Comparison of ENCODE assay signal across 15 cellular contexts in genomic region chr10:102375250-102375649, GRCh38. TPM values are rescaled to one million over a fixed set of nuclear protein-coding genes. Genes with fewer than 3 reads are reported as not detected.
DNase-seq lines count a peak whose midpoint lies in the region; TF ChIP-seq lines count a peak whose summit lies in the region.
"Had no signal": no experiment of that assay in that cellular context is flagged by ENCODE, and none has a peak within 500 bp of the region (broad histone marks: within the 10 kb centered on the region; RNA-seq: fewer than 3 reads in every experiment).

No MANE protein-coding gene starts in this region.

- peaks cover 13% of the 10 kb centered on the region for H3K36me3 ChIP-seq in Caco-2 (ENCODE audit: control insufficient read depth, insufficient read depth, low read length)

- H3K4me1 ChIP-seq in Caco-2: no peaks in the 10 kb centered on the region
- H3K4me1 ChIP-seq: adrenal gland, colonic mucosa had no signal

- H3K36me3 Mint-ChIP-seq in Caco-2 (ENCODE audit: insufficient read depth, unreplicated experiment) (peaks cover 80% of the 10 kb centered on the region), nephron progenitor cell (ENCODE audit: low read depth) (peaks cover 52% of the 10 kb centered on the region)

- H3K27me3 Mint-ChIP-seq in Caco-2 (ENCODE audit: insufficient read depth, unreplicated experiment) (no peaks in the 10 kb centered on the region), nephron progenitor cell (ENCODE audit: low read depth, poor library complexity) (no peaks in the 10 kb centered on the region)
- H3K27me3 Mint-ChIP-seq: activated CD4-positive, alpha-beta T cell treated with anti-CD3 and anti-CD28 coated beads, Interleukin-2, amount 10 ng/mL, durations not matched to agents 7 days and 5 days had no signal

- H3K4me3 ChIP-seq in Caco-2 (ENCODE audit: low read depth, low read length) (no peak overlapping the region), astrocyte of the cerebellum (ENCODE audit: low read depth, low read length) (no peak overlapping the region)
- H3K4me3 ChIP-seq: adrenal gland, colonic mucosa had no signal

- H3K9me3 Mint-ChIP-seq in Caco-2 (ENCODE audit: unreplicated experiment) (peaks cover 3% of the 10 kb centered on the region), nephron progenitor cell (no peaks in the 10 kb centered on the region)
- H3K9me3 Mint-ChIP-seq: activated CD4-positive, alpha-beta T cell treated with anti-CD3 and anti-CD28 coated beads, Interleukin-2, amount 10 ng/mL, durations not matched to agents 7 days and 5 days; activated T-cell treated with anti-CD3 and anti-CD28 coated beads, Interleukin-2, amount 50 U/mL, for 72 hours had no signal

- H3K27ac Mint-ChIP-seq in Caco-2 (ENCODE audit: unreplicated experiment): no peak overlapping the region
- no peak overlapping the region for H3K27ac Mint-ChIP-seq in nephron progenitor cell
- H3K27ac Mint-ChIP-seq: activated CD4-positive, alpha-beta T cell treated with anti-CD3 and anti-CD28 coated beads, Interleukin-2, amount 10 ng/mL, durations not matched to agents 7 days and 5 days; activated T-cell treated with anti-CD3 and anti-CD28 coated beads, Interleukin-2, amount 50 U/mL, for 72 hours had no signal

- H3K4me1 Mint-ChIP-seq in Caco-2 (ENCODE audit: low read depth, unreplicated experiment) (no peaks in the 10 kb centered on the region), nephron progenitor cell (no peaks in the 10 kb centered on the region)
- H3K4me1 Mint-ChIP-seq: activated CD4-positive, alpha-beta T cell treated with anti-CD3 and anti-CD28 coated beads, Interleukin-2, amount 10 ng/mL, durations not matched to agents 7 days and 5 days had no signal

- H3K4me3 Mint-ChIP-seq in Caco-2 (ENCODE audit: unreplicated experiment) (no peak overlapping the region), nephron progenitor cell (no peak overlapping the region)
- H3K4me3 Mint-ChIP-seq: activated CD4-positive, alpha-beta T cell treated with anti-CD3 and anti-CD28 coated beads, Interleukin-2, amount 10 ng/mL, durations not matched to agents 7 days and 5 days; activated T-cell treated with anti-CD3 and anti-CD28 coated beads, Interleukin-2, amount 50 U/mL, for 72 hours had no signal

- peaks cover under 1% of the 10 kb centered on the region; the same call in 1 of the 2 replicates for H3K9me3 ChIP-seq in Caco-2
- H3K9me3 ChIP-seq: adrenal gland, colonic mucosa had no signal

- in situ Hi-C loops in GM13977 (cut with MboI; ENCODE audit: low pct_unique_long_range_greater_than_20kb, low sequenced_read_pairs, unreplicated experiment): no loop called here
- in situ Hi-C loops in astrocyte of the cerebellum (cut with HindIII; ENCODE audit: low sequenced_read_pairs): no loop called here

- no peaks in the 10 kb centered on the region for H3K27me3 ChIP-seq in Caco-2 (replicated peaks; ENCODE audit: control insufficient read depth, insufficient read depth, low read length)
- H3K27me3 ChIP-seq: adrenal gland, colonic mucosa had no signal

- intact Hi-C loops in Caco-2 (cut with micrococcal nuclease; ENCODE audit: unreplicated experiment): no loop called here

- TF ChIP-seq CTCF in Caco-2 (IDR thresholded peaks at IDR 0.05; ENCODE audit: insufficient read depth in 1 of 2, low read depth in 1 of 2, low read length in 1 of 2, severe bottlenecking in 1 of 2, unreplicated experiment in 1 of 2): peak; percentile 18 to 25
- peak; percentile 9 for TF ChIP-seq CTCF in GM13977 (IDR thresholded peaks at IDR 0.05; ENCODE audit: extremely low read depth, insufficient read depth, missing control alignments)
- peak; percentile 16 for TF ChIP-seq CTCF in astrocyte of the cerebellum (IDR thresholded peaks at IDR 0.05; ENCODE audit: low read depth, low read length, missing control alignments)
- no peak for TF ChIP-seq CTCF in nephron progenitor cell (IDR thresholded peaks at IDR 0.05)

- peak in 1 of 2 experiments; percentile 38 for DNase-seq in Caco-2
- DNase-seq in GM13977 (ENCODE audit: low spot score): no peak
- no peak for DNase-seq in astrocyte of the cerebellum (ENCODE audit: low read depth)
- peak; percentile 40 for DNase-seq in iPS-NIHi11 (ENCODE audit: low spot score)
- DNase-seq in nephron progenitor cell: no peak
- DNase-seq in NCI-H2227 treated with DMSO at 0.1 percent for 48 hours (lab: John Stamatoyannopoulos, UW): no peak
- no peak for DNase-seq in activated gamma-delta T cell (lab: John Stamatoyannopoulos, UW)
- DNase-seq: activated CD4-positive, alpha-beta T cell treated with anti-CD3 and anti-CD28 coated beads, Interleukin-2, amount 10 ng/mL, durations not matched to agents 7 days and 5 days; activated T-cell treated with anti-CD3 and anti-CD28 coated beads, Interleukin-2, amount 50 U/mL, for 72 hours; adrenal gland; colonic mucosa; NCI-H1436 treated with DMSO at 0.1 percent for 48 hours; NCI-H69; stimulated activated CD4-positive, alpha-beta T cell treated with anti-CD3 and anti-CD28 coated beads, Interleukin-12 subunit alpha, Interleukin-12 subunit beta, amount 100 ng/mL, for 4 hours; T-helper 1 cell had no signal

- POLR2A ChIA-PET in Caco-2 (lab: Charles Lee): no interaction called here

- no TSS peak for BruUV-seq in Caco-2 (replicated peaks; lab: Mats Ljungman, UMichigan)

- CTCF ChIA-PET in Caco-2 (lab: Charles Lee): interaction anchor here (0.6 to 1.5 kb wide), 2 partner anchors 18 to 800 kb away, joined by 3 read pairs; no protein-coding TSS in a partner anchor

RNA-seq across cellular contexts. Expression of gene NFKB2, which starts 20.3 kb away (rescaled TPM):
- 35.1 and 36.5 TPM in 2 replicates for total RNA-seq in Caco-2 (2022)

RNA-seq across cellular contexts. Expression of gene PSD, which starts 43.3 kb away (rescaled TPM):
- 2.8 and 3.8 TPM in 2 replicates for total RNA-seq in Caco-2 (2022)

RNA-seq across cellular contexts. Expression of gene FBXL15, which starts 45.4 kb away (rescaled TPM):
- total RNA-seq in Caco-2 (2022): 7.9 and 8.6 TPM in 2 replicates

RNA-seq across cellular contexts. Expression of gene CUEDC2, which starts 57.1 kb away (rescaled TPM):
- 32.1 and 32.6 TPM in 2 replicates for total RNA-seq in Caco-2 (2022)
